ENCODE assay signal across 1 cellular context in the genomic region with DNA sequence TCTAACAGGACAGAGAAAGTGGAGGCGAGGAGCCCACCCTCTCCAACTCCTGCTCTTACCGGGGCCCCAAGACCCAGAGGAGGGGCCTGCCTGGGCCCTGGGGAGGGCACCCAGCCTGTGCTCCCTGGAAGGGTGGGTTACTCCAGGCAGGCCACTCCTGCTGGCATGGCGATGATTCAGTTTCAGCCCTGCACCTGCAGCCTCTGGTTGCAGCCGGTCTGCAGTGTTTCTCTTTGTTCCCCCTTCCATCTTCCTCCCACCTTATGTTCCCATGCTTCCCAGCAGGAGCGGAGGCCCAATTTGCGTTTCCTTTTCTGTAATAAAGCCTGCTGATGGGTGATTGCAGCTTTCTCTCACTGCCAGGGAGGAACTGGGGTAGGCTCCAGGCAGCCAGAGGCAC.
TF ChIP-seq lines count a peak whose summit lies in the region.

No MANE protein-coding gene starts in this region.

TF ChIP-seq in GM23338, 12 proteins besides CTCF, POLR2A, EP300 and RAD21 (continued from another document):
- TF ChIP-seq ZNF114 (CRISPR knock-in tag; IDR thresholded peaks at IDR 0.05) (no peak), JUNB (IDR thresholded peaks at IDR 0.05; ENCODE audit: unreplicated experiment) (no peak), STAT1 (IDR thresholded peaks at IDR 0.05; ENCODE audit: unreplicated experiment) (no peak), CREB1 (CRISPR knock-in tag; IDR thresholded peaks at IDR 0.05; ENCODE audit: low read depth) (no peak), EZH2 (IDR thresholded peaks at IDR 0.05; ENCODE audit: low read depth, unreplicated experiment) (no peak)
- TF ChIP-seq, protein P1, sequence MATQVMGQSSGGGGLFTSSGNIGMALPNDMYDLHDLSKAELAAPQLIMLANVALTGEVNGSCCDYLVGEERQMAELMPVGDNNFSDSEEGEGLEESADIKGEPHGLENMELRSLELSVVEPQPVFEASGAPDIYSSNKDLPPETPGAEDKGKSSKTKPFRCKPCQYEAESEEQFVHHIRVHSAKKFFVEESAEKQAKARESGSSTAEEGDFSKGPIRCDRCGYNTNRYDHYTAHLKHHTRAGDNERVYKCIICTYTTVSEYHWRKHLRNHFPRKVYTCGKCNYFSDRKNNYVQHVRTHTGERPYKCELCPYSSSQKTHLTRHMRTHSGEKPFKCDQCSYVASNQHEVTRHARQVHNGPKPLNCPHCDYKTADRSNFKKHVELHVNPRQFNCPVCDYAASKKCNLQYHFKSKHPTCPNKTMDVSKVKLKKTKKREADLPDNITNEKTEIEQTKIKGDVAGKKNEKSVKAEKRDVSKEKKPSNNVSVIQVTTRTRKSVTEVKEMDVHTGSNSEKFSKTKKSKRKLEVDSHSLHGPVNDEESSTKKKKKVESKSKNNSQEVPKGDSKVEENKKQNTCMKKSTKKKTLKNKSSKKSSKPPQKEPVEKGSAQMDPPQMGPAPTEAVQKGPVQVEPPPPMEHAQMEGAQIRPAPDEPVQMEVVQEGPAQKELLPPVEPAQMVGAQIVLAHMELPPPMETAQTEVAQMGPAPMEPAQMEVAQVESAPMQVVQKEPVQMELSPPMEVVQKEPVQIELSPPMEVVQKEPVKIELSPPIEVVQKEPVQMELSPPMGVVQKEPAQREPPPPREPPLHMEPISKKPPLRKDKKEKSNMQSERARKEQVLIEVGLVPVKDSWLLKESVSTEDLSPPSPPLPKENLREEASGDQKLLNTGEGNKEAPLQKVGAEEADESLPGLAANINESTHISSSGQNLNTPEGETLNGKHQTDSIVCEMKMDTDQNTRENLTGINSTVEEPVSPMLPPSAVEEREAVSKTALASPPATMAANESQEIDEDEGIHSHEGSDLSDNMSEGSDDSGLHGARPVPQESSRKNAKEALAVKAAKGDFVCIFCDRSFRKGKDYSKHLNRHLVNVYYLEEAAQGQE (IDR thresholded peaks at IDR 0.05; ENCODE audit: unreplicated experiment): no peak
- TF ChIP-seq, protein P2, sequence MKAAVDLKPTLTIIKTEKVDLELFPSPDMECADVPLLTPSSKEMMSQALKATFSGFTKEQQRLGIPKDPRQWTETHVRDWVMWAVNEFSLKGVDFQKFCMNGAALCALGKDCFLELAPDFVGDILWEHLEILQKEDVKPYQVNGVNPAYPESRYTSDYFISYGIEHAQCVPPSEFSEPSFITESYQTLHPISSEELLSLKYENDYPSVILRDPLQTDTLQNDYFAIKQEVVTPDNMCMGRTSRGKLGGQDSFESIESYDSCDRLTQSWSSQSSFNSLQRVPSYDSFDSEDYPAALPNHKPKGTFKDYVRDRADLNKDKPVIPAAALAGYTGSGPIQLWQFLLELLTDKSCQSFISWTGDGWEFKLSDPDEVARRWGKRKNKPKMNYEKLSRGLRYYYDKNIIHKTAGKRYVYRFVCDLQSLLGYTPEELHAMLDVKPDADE (IDR thresholded peaks at IDR 0.05): no peak
- TF ChIP-seq, protein P3, sequence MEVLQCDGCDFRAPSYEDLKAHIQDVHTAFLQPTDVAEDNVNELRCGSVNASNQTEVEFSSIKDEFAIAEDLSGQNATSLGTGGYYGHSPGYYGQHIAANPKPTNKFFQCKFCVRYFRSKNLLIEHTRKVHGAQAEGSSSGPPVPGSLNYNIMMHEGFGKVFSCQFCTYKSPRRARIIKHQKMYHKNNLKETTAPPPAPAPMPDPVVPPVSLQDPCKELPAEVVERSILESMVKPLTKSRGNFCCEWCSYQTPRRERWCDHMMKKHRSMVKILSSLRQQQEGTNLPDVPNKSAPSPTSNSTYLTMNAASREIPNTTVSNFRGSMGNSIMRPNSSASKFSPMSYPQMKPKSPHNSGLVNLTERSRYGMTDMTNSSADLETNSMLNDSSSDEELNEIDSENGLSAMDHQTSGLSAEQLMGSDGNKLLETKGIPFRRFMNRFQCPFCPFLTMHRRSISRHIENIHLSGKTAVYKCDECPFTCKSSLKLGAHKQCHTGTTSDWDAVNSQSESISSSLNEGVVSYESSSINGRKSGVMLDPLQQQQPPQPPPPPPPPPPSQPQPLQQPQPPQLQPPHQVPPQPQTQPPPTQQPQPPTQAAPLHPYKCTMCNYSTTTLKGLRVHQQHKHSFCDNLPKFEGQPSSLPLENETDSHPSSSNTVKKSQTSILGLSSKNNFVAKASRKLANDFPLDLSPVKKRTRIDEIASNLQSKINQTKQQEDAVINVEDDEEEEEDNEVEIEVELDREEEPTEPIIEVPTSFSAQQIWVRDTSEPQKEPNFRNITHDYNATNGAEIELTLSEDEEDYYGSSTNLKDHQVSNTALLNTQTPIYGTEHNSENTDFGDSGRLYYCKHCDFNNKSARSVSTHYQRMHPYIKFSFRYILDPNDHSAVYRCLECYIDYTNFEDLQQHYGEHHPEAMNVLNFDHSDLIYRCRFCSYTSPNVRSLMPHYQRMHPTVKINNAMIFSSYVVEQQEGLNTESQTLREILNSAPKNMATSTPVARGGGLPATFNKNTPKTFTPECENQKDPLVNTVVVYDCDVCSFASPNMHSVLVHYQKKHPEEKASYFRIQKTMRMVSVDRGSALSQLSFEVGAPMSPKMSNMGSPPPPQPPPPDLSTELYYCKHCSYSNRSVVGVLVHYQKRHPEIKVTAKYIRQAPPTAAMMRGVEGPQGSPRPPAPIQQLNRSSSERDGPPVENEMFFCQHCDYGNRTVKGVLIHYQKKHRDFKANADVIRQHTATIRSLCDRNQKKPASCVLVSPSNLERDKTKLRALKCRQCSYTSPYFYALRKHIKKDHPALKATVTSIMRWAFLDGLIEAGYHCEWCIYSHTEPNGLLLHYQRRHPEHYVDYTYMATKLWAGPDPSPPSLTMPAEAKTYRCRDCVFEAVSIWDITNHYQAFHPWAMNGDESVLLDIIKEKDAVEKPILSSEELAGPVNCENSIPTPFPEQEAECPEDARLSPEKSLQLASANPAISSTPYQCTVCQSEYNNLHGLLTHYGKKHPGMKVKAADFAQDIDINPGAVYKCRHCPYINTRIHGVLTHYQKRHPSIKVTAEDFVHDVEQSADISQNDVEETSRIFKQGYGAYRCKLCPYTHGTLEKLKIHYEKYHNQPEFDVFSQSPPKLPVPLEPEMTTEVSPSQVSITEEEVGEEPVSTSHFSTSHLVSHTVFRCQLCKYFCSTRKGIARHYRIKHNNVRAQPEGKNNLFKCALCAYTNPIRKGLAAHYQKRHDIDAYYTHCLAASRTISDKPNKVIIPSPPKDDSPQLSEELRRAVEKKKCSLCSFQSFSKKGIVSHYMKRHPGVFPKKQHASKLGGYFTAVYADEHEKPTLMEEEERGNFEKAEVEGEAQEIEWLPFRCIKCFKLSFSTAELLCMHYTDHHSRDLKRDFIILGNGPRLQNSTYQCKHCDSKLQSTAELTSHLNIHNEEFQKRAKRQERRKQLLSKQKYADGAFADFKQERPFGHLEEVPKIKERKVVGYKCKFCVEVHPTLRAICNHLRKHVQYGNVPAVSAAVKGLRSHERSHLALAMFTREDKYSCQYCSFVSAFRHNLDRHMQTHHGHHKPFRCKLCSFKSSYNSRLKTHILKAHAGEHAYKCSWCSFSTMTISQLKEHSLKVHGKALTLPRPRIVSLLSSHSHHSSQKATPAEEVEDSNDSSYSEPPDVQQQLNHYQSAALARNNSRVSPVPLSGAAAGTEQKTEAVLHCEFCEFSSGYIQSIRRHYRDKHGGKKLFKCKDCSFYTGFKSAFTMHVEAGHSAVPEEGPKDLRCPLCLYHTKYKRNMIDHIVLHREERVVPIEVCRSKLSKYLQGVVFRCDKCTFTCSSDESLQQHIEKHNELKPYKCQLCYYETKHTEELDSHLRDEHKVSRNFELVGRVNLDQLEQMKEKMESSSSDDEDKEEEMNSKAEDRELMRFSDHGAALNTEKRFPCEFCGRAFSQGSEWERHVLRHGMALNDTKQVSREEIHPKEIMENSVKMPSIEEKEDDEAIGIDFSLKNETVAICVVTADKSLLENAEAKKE (CRISPR knock-in tag; IDR thresholded peaks at IDR 0.05): no peak
